In the genomic region with DNA sequence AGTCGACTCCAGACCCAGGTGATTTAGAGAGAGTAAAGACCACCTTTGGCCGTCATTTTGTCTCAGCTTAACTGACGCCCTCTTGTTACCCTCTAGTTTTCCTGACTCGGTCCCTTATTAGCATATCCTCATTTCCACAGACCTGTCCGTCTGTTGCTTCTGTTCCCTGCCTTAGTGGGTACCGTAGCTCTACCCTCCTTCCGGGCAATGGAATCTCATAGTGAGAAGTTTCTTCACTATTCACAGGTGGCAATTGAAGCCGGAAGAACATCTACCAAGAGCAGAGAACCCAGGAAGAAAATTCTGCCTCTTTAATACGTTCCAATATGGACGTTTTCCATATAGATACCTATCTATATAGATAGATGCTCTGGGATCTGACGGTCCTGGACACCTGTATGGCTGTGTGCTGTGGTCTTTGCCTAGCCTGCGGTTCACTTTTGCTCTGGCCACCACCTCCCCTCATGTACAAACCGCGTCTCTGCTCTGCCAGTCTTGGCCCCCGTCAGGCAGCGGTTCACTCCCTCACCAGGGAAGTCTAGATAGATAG, we compare ENCODE assay signal across 8 cellular contexts. TPM values are rescaled to one million over a fixed set of nuclear protein-coding genes. Genes with fewer than 3 reads are reported as not detected.
DNase-seq lines count a peak whose midpoint lies in the region; ATAC-seq lines count a peak whose summit lies in the region.

No MANE protein-coding gene starts in this region.

- ATAC-seq in HG02623 (IDR thresholded peaks at IDR 0.05; ENCODE audit: unreplicated experiment) (peak; percentile 16), left cardiac atrium (peak; percentile 34 to 49)

- intact Hi-C loops in left cardiac atrium (cut with DNase I), result no loop called here

- peak; percentile 13 for DNase-seq in stimulated activated CD4-positive, alpha-beta T cell treated with anti-CD3 and anti-CD28 coated beads, Interleukin-15, amount 100 ng/mL, for 24 hours
- DNase-seq in stimulated activated CD4-positive, alpha-beta T cell treated with anti-CD3 and anti-CD28 coated beads, Interleukin-4, amount 100 ng/mL, for 4 hours, result no peak
- DNase-seq in NCI-H146 treated with DMSO at 0.1 percent for 48 hours (lab: John Stamatoyannopoulos, UW; ENCODE audit: unreplicated experiment) (peak; percentile 33), left cardiac atrium (peak; percentile 23), putamen (ENCODE audit: low spot score) (peak; percentile 22), NCI-H446 treated with DMSO at 0.1 percent for 48 hours (lab: John Stamatoyannopoulos, UW) (no peak)
- DNase-seq in activated gamma-delta T cell treated with anti-CD3 and anti-CD28 coated beads, Interleukin-2, amount 50 U/mL, for 16 hours (ENCODE audit: low read depth), result peak; percentile 0

RNA-seq across cellular contexts. Expression of gene TMEM161B, which starts 0.7 kb away (rescaled TPM):
- 10 to 100 TPM; 10.1 to 12.6 TPM for total RNA-seq in left cardiac atrium

Comparison
In these comparisons a context has a peak if more than half of its experiments do, and no peak if none do; other contexts are left out.
1. DNase-seq: peak in stimulated activated CD4-positive, alpha-beta T cell treated with anti-CD3 and anti-CD28 coated beads, Interleukin-15, amount 100 ng/mL, for 24 hours (single experiment), NCI-H146 treated with DMSO at 0.1 percent for 48 hours (single experiment), activated gamma-delta T cell treated with anti-CD3 and anti-CD28 coated beads, Interleukin-2, amount 50 U/mL, for 16 hours (single experiment), left cardiac atrium (single experiment) and putamen (single experiment); none in stimulated activated CD4-positive, alpha-beta T cell treated with anti-CD3 and anti-CD28 coated beads, Interleukin-4, amount 100 ng/mL, for 4 hours (0 of 2) and NCI-H446 treated with DMSO at 0.1 percent for 48 hours (single experiment).